ENCODE assay signal across 1 cellular context in the genomic region with DNA sequence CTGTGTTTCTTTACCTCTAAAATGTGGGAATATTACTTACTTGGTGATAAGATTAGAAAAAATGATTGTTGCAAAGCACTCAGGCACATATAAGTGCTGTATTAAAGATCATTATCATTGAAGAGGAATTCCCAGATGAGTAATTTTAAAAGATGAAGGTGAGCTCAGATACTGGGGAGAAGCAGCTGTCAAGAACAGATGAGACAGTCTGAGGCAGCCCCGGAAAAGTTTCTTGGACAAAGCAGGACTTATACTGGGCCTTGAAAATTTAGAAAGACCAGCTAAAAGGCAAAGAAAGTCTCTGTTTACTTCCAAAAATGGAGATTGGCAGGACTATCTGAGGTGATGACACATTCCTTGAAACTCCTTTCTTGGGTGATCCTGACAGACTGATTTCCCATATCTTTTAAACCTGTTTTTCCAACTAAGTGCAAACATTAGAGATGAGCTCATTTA.
A peak's percentile ranks its signal among the peaks of the same experiment; 100 is the strongest.
TF ChIP-seq lines count a peak whose summit lies in the region.

No MANE protein-coding gene starts in this region.

TF ChIP-seq in SK-N-SH, 30 proteins besides CTCF, POLR2A, EP300 and RAD21 (continued from another document):
- TF ChIP-seq, protein P1, sequence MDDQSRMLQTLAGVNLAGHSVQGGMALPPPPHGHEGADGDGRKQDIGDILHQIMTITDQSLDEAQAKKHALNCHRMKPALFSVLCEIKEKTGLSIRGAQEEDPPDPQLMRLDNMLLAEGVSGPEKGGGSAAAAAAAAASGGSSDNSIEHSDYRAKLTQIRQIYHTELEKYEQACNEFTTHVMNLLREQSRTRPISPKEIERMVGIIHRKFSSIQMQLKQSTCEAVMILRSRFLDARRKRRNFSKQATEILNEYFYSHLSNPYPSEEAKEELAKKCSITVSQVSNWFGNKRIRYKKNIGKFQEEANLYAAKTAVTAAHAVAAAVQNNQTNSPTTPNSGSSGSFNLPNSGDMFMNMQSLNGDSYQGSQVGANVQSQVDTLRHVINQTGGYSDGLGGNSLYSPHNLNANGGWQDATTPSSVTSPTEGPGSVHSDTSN (IDR thresholded peaks at IDR 0.05), result peak; percentile 38
